ENCODE assay signal across 30 cellular contexts in genomic region chr17:2362016-2362415, GRCh38.
"Had no signal": no experiment of that assay in that cellular context is flagged by ENCODE, and none has a peak within 500 bp of the region (broad histone marks: within the 10 kb centered on the region; RNA-seq: fewer than 3 reads in every experiment).

No MANE protein-coding gene starts in this region.

- DNase-seq: naive thymus-derived CD4-positive, alpha-beta T cell; natural killer cell; nucleus accumbens; posterior cingulate gyrus; psoas muscle; right lobe of liver; sigmoid colon; small intestine; stimulated activated CD4-positive, alpha-beta T cell treated with anti-CD3 and anti-CD28 coated beads, Interleukin-15, amount 100 ng/mL, for 24 hours; stimulated activated CD4-positive, alpha-beta T cell treated with anti-CD3 and anti-CD28 coated beads, Interleukin-2, amount 100 ng/mL, for 24 hours; stimulated activated CD4-positive, alpha-beta T cell treated with anti-CD3 and anti-CD28 coated beads, Interleukin-2, amount 100 ng/mL, for 48 hours; stimulated activated CD4-positive, alpha-beta T cell treated with anti-CD3 and anti-CD28 coated beads, Interleukin-4, amount 100 ng/mL, for 24 hours; stimulated activated naive B cell treated with anti-CD40 and anti-IgM and Interleukin-4, amounts not matched to agents 10 μg/mL and 1 μg/mL and 100 μg/mL, for 72 hours; stimulated activated naive CD4-positive, alpha-beta T cell treated with Interleukin-2 at 50 U/mL for 16 hours; stomach; thyroid gland; trophoblast cell; upper lobe of left lung had no signal

- H3K27ac Mint-ChIP-seq: naive thymus-derived CD4-positive, alpha-beta T cell; natural killer cell; nephron; neural progenitor cell; stimulated activated effector memory CD8-positive, alpha-beta T cell treated with anti-CD3 and anti-CD28 coated beads, Interleukin-12 subunit alpha, Interleukin-12 subunit beta, amount 100 ng/mL, for 72 hours; stimulated activated naive B cell treated with anti-CD40 and anti-IgM and Interleukin-4, amounts not matched to agents 10 μg/mL and 1 μg/mL and 100 μg/mL, for 72 hours; stimulated activated naive CD8-positive, alpha-beta T cell treated with anti-CD3 and anti-CD28 coated beads, Interleukin-15, Interleukin-2, amounts not matched to agents 100 ng/mL and 50 ng/mL, for 24 hours had no signal

- H3K4me3 Mint-ChIP-seq: naive thymus-derived CD4-positive, alpha-beta T cell; natural killer cell; nephron; neural progenitor cell; stimulated activated effector memory CD8-positive, alpha-beta T cell treated with anti-CD3 and anti-CD28 coated beads, Interleukin-12 subunit alpha, Interleukin-12 subunit beta, amount 100 ng/mL, for 72 hours; stimulated activated naive B cell treated with anti-CD40 and anti-IgM and Interleukin-4, amounts not matched to agents 10 μg/mL and 1 μg/mL and 100 μg/mL, for 72 hours; stimulated activated naive CD8-positive, alpha-beta T cell treated with anti-CD3 and anti-CD28 coated beads, Interleukin-15, Interleukin-2, amounts not matched to agents 100 ng/mL and 50 ng/mL, for 24 hours had no signal

- H3K4me3 ChIP-seq: neural progenitor cell, ovary, psoas muscle, right lobe of liver, sigmoid colon, stomach, thoracic aorta, thyroid gland, tibial nerve, upper lobe of left lung, vagina had no signal

- H3K27ac ChIP-seq: neural progenitor cell, neutrophil, ovary, parathyroid adenoma, psoas muscle, right lobe of liver, sigmoid colon, stomach, thoracic aorta, thyroid gland, tibial nerve, upper lobe of left lung, vagina had no signal

- H3K27me3 Mint-ChIP-seq: naive thymus-derived CD4-positive, alpha-beta T cell; progenitor cell of endocrine pancreas; stimulated activated naive B cell treated with anti-CD40 and anti-IgM and Interleukin-4, amounts not matched to agents 10 μg/mL and 1 μg/mL and 100 μg/mL, for 72 hours; stimulated activated naive CD8-positive, alpha-beta T cell treated with anti-CD3 and anti-CD28 coated beads, Interleukin-15, Interleukin-2, amounts not matched to agents 100 ng/mL and 50 ng/mL, for 24 hours had no signal

- FAIRE-seq: small intestine, urothelium cell line had no signal

- H3K9me3 ChIP-seq: neutrophil, ovary, psoas muscle, right lobe of liver, sigmoid colon, stomach, thoracic aorta, thyroid gland, tibial nerve, upper lobe of left lung, vagina had no signal

- H3K36me3 ChIP-seq: neural progenitor cell, ovary had no signal

- H3K9me3 Mint-ChIP-seq: naive thymus-derived CD4-positive, alpha-beta T cell; natural killer cell; nephron; neural progenitor cell; stimulated activated effector memory CD8-positive, alpha-beta T cell treated with anti-CD3 and anti-CD28 coated beads, Interleukin-12 subunit alpha, Interleukin-12 subunit beta, amount 100 ng/mL, for 72 hours; stimulated activated naive B cell treated with anti-CD40 and anti-IgM and Interleukin-4, amounts not matched to agents 10 μg/mL and 1 μg/mL and 100 μg/mL, for 72 hours; stimulated activated naive CD8-positive, alpha-beta T cell treated with anti-CD3 and anti-CD28 coated beads, Interleukin-15, Interleukin-2, amounts not matched to agents 100 ng/mL and 50 ng/mL, for 24 hours had no signal

- H2AFZ ChIP-seq: neural progenitor cell, parathyroid adenoma had no signal

- H3K9ac ChIP-seq: neural progenitor cell, parathyroid adenoma had no signal

- H3K36me3 Mint-ChIP-seq: natural killer cell had no signal

- H3K4me1 ChIP-seq: neural progenitor cell, parathyroid adenoma, right lobe of liver, thyroid gland, upper lobe of left lung had no signal

- H3K4me1 Mint-ChIP-seq: natural killer cell; stimulated activated naive B cell treated with anti-CD40 and anti-IgM and Interleukin-4, amounts not matched to agents 10 μg/mL and 1 μg/mL and 100 μg/mL, for 72 hours had no signal

- H3K4me2 ChIP-seq: neural progenitor cell had no signal

- H3K27me3 ChIP-seq: neural progenitor cell, neutrophil, ovary, right lobe of liver, sigmoid colon, stomach, thyroid gland, tibial nerve, upper lobe of left lung, vagina had no signal
